ENCODE assay signal across 18 cellular contexts in the genomic region with DNA sequence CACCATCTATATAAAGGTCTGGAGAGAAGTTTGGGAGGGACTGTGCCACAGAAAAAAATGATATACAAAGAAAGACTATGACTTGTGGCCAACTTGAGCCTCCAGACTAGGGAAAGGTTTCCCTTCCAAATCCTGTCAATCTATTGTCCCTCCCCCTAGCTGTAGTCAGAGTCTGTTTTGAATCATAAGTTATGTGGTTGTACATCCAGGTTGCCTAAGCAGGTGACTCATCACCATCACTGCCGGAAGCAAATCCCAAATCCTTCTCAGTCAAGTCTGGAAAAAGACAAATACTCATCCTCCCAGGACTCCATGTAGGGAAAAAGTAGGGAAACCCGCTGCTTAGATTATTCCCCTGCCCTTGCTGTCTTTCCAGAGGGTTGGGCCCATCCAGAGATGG.
DNase-seq lines count a peak whose midpoint lies in the region; ATAC-seq and TF ChIP-seq lines count a peak whose summit lies in the region.
"Had no signal": no experiment of that assay in that cellular context is flagged by ENCODE, and none has a peak within 500 bp of the region (broad histone marks: within the 10 kb centered on the region; RNA-seq: fewer than 3 reads in every experiment).

No MANE protein-coding gene starts in this region.

- no peaks in the 10 kb centered on the region for H3K36me3 Mint-ChIP-seq in natural killer cell

- DNase-seq in AG04450 (ENCODE audit: low read depth, low spot score) = peak; percentile 16
- peak; percentile 69 for DNase-seq in HFF-Myc (ENCODE audit: extremely low read depth, low read depth)
- DNase-seq in adipocyte (ENCODE audit: low read depth) = peak; percentile 55
- DNase-seq in foreskin keratinocyte = peak; percentile 71 to 86
- no peak for DNase-seq in natural killer cell
- DNase-seq: activated CD8-positive, alpha-beta memory T cell treated with anti-CD3 and anti-CD28 coated beads, Interleukin-2, amount 50 U/mL, for 4 hours; aorta; erythroblast; left colon; NCI-H2081; stimulated activated CD4-positive, alpha-beta T cell treated with anti-CD3 and anti-CD28 coated beads, Interleukin-12 subunit alpha, Interleukin-12 subunit beta, amount 100 ng/mL, for 4 hours; upper lobe of left lung had no signal

- intact Hi-C loops in natural killer cell (cut with micrococcal nuclease) = no loop called here

- TF ChIP-seq CTCF in AG04450 (IDR thresholded peaks at IDR 0.05; ENCODE audit: low read depth, low read length) = no peak
- no peak for TF ChIP-seq CTCF in HFF-Myc (IDR thresholded peaks at IDR 0.05; ENCODE audit: low read depth, low read length, missing control alignments)
- peak; percentile 27 for TF ChIP-seq CTCF in foreskin keratinocyte (conservative IDR thresholded peaks at IDR 0.05)
- no peak for TF ChIP-seq CTCF in natural killer cell (IDR thresholded peaks at IDR 0.05)

- H3K4me1 ChIP-seq in adipocyte (ENCODE audit: control insufficient read depth, insufficient read depth, low read length) (peaks cover 27% of the 10 kb centered on the region), foreskin keratinocyte (no peaks in the 10 kb centered on the region)
- H3K4me1 ChIP-seq: upper lobe of left lung had no signal

- POLR2A ChIA-PET in AG04450 (lab: Yijun Ruan, JAX) = no interaction called here

- H3K4me1 Mint-ChIP-seq in natural killer cell = peaks cover 0 to 8% of the 10 kb centered on the region in 2 donors

- no peaks in the 10 kb centered on the region for H3K9me3 Mint-ChIP-seq in natural killer cell
- H3K9me3 Mint-ChIP-seq: nephron had no signal

- H3K4me3 ChIP-seq in AG04450 (ENCODE audit: low read depth, low read length) (no peak overlapping the region), HFF-Myc (replicated peaks; ENCODE audit: low read depth, low read length) (no peak overlapping the region), adipocyte (ENCODE audit: low read length) (no peak overlapping the region)
- H3K4me3 ChIP-seq: BLaER1 treated with 17β-estradiol and CSF1 and Interleukin-3, amounts not matched to agents 10 nM and 100 nM; PC-9; upper lobe of left lung had no signal

- H3K27ac Mint-ChIP-seq in natural killer cell = no peak overlapping the region
- H3K27ac Mint-ChIP-seq: nephron had no signal

- no peaks in the 10 kb centered on the region for H3K36me3 ChIP-seq in adipocyte (ENCODE audit: control insufficient read depth, insufficient read depth, low read length, severe bottlenecking)
- H3K36me3 ChIP-seq: BLaER1 treated with 17β-estradiol and CSF1 and Interleukin-3, amounts not matched to agents 10 nM and 100 nM; upper lobe of left lung had no signal

- H3K27me3 ChIP-seq in AG04450 (ENCODE audit: control insufficient read depth, insufficient read depth, low read length) (no peaks in the 10 kb centered on the region), adipocyte (replicated peaks; ENCODE audit: control insufficient read depth, insufficient read depth, low read length) (no peaks in the 10 kb centered on the region), foreskin keratinocyte (no peaks in the 10 kb centered on the region)
- H3K27me3 ChIP-seq: BLaER1 treated with 17β-estradiol and CSF1 and Interleukin-3, amounts not matched to agents 10 nM and 100 nM; upper lobe of left lung had no signal

- ATAC-seq in foreskin keratinocyte (peak; percentile 99), natural killer cell (no peak), HG03354 (IDR thresholded peaks at IDR 0.05; ENCODE audit: poor library complexity, severe bottlenecking, unreplicated experiment) (no peak), GM19463 (IDR thresholded peaks at IDR 0.05; ENCODE audit: unreplicated experiment) (no peak), HG03108 (IDR thresholded peaks at IDR 0.05; ENCODE audit: unreplicated experiment) (no peak)
- ATAC-seq: left colon had no signal

- no peak overlapping the region for H3K27ac ChIP-seq in AG04450 (ENCODE audit: low read depth, low read length)
- no peak overlapping the region for H3K27ac ChIP-seq in foreskin keratinocyte
- H3K27ac ChIP-seq: BLaER1 treated with 17β-estradiol and CSF1 and Interleukin-3, amounts not matched to agents 10 nM and 100 nM; PC-9; upper lobe of left lung had no signal

- CTCF ChIA-PET in AG04450 (lab: Charles Lee) = interaction anchor here (1.5 to 2.8 kb wide), 2 partner anchors 133 to 788 kb away, joined by 4 to 6 read pairs; no protein-coding TSS in a partner anchor

- H3K4me3 Mint-ChIP-seq in natural killer cell = no peak overlapping the region
- H3K4me3 Mint-ChIP-seq: nephron had no signal

- no peak overlapping the region for H3K9ac ChIP-seq in adipocyte (ENCODE audit: low read length)
- H3K9ac ChIP-seq: BLaER1 treated with 17β-estradiol and CSF1 and Interleukin-3, amounts not matched to agents 10 nM and 100 nM had no signal

- no peaks in the 10 kb centered on the region for H3K9me3 ChIP-seq in AG04450 (ENCODE audit: control insufficient read depth, insufficient read depth, low read length)
- no peaks in the 10 kb centered on the region for H3K9me3 ChIP-seq in adipocyte (ENCODE audit: control insufficient read depth, low read length)
- H3K9me3 ChIP-seq: BLaER1 treated with 17β-estradiol and CSF1 and Interleukin-3, amounts not matched to agents 10 nM and 100 nM; upper lobe of left lung had no signal

- H3K27me3 Mint-ChIP-seq in natural killer cell (ENCODE audit: low read depth in 2 of 2) = no peaks in the 10 kb centered on the region
